1 cellular context compared by ENCODE assay signal in the genomic region with DNA sequence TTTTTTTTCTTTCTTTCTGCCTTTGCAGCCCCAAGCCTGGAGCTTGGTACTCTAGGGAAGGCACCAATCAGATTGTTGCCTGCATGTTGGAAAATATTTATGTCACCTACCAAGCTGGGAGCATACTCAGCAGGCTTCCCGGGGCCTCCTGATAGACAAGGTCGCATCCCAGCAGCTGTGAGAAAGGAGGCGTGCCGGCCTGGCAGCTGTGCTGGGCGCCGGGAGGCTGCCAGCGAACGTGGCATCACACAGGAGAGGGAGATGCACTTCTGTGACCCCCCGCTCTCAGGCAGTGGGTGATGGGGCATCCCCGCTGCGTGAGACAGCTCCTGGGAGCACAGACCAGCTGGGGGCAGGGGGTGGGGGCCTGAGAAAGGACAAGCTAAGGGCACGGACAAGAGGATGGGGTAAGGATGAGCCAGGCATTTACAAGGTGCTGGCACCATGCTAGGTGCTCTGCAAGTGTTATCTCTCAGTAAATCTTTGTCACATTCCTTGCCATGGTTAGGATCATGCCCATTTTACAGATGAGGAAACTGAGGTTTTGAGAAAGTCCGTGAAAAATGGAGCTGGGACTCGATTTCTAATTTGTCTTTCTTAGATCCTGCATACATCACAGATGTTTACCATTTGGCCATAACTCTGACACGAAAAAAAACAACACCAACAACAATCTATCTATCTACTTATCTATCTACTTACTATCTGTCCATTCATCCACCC.
TF ChIP-seq lines count a peak whose summit lies in the region.

No MANE protein-coding gene starts in this region.

TF ChIP-seq in GM23338, 12 proteins besides CTCF, POLR2A, EP300 and RAD21 (continued from another document):
- TF ChIP-seq, protein P1, sequence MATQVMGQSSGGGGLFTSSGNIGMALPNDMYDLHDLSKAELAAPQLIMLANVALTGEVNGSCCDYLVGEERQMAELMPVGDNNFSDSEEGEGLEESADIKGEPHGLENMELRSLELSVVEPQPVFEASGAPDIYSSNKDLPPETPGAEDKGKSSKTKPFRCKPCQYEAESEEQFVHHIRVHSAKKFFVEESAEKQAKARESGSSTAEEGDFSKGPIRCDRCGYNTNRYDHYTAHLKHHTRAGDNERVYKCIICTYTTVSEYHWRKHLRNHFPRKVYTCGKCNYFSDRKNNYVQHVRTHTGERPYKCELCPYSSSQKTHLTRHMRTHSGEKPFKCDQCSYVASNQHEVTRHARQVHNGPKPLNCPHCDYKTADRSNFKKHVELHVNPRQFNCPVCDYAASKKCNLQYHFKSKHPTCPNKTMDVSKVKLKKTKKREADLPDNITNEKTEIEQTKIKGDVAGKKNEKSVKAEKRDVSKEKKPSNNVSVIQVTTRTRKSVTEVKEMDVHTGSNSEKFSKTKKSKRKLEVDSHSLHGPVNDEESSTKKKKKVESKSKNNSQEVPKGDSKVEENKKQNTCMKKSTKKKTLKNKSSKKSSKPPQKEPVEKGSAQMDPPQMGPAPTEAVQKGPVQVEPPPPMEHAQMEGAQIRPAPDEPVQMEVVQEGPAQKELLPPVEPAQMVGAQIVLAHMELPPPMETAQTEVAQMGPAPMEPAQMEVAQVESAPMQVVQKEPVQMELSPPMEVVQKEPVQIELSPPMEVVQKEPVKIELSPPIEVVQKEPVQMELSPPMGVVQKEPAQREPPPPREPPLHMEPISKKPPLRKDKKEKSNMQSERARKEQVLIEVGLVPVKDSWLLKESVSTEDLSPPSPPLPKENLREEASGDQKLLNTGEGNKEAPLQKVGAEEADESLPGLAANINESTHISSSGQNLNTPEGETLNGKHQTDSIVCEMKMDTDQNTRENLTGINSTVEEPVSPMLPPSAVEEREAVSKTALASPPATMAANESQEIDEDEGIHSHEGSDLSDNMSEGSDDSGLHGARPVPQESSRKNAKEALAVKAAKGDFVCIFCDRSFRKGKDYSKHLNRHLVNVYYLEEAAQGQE (IDR thresholded peaks at IDR 0.05; ENCODE audit: unreplicated experiment): no peak
- no peak for TF ChIP-seq CREB1 (CRISPR knock-in tag; IDR thresholded peaks at IDR 0.05; ENCODE audit: low read depth)
- no peak for TF ChIP-seq JUNB (IDR thresholded peaks at IDR 0.05; ENCODE audit: unreplicated experiment)
- TF ChIP-seq NANOG (IDR thresholded peaks at IDR 0.05; ENCODE audit: borderline replicate concordance): no peak
- TF ChIP-seq, protein P2, sequence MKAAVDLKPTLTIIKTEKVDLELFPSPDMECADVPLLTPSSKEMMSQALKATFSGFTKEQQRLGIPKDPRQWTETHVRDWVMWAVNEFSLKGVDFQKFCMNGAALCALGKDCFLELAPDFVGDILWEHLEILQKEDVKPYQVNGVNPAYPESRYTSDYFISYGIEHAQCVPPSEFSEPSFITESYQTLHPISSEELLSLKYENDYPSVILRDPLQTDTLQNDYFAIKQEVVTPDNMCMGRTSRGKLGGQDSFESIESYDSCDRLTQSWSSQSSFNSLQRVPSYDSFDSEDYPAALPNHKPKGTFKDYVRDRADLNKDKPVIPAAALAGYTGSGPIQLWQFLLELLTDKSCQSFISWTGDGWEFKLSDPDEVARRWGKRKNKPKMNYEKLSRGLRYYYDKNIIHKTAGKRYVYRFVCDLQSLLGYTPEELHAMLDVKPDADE (IDR thresholded peaks at IDR 0.05): no peak
- TF ChIP-seq EZH2 (IDR thresholded peaks at IDR 0.05; ENCODE audit: low read depth, unreplicated experiment): no peak
- no peak for TF ChIP-seq STAT1 (IDR thresholded peaks at IDR 0.05; ENCODE audit: unreplicated experiment)
- no peak for TF ChIP-seq POLR2AphosphoS5 (IDR thresholded peaks at IDR 0.05; ENCODE audit: low read depth)
- no peak for TF ChIP-seq ZNF114 (CRISPR knock-in tag; IDR thresholded peaks at IDR 0.05)
- TF ChIP-seq, protein P3, sequence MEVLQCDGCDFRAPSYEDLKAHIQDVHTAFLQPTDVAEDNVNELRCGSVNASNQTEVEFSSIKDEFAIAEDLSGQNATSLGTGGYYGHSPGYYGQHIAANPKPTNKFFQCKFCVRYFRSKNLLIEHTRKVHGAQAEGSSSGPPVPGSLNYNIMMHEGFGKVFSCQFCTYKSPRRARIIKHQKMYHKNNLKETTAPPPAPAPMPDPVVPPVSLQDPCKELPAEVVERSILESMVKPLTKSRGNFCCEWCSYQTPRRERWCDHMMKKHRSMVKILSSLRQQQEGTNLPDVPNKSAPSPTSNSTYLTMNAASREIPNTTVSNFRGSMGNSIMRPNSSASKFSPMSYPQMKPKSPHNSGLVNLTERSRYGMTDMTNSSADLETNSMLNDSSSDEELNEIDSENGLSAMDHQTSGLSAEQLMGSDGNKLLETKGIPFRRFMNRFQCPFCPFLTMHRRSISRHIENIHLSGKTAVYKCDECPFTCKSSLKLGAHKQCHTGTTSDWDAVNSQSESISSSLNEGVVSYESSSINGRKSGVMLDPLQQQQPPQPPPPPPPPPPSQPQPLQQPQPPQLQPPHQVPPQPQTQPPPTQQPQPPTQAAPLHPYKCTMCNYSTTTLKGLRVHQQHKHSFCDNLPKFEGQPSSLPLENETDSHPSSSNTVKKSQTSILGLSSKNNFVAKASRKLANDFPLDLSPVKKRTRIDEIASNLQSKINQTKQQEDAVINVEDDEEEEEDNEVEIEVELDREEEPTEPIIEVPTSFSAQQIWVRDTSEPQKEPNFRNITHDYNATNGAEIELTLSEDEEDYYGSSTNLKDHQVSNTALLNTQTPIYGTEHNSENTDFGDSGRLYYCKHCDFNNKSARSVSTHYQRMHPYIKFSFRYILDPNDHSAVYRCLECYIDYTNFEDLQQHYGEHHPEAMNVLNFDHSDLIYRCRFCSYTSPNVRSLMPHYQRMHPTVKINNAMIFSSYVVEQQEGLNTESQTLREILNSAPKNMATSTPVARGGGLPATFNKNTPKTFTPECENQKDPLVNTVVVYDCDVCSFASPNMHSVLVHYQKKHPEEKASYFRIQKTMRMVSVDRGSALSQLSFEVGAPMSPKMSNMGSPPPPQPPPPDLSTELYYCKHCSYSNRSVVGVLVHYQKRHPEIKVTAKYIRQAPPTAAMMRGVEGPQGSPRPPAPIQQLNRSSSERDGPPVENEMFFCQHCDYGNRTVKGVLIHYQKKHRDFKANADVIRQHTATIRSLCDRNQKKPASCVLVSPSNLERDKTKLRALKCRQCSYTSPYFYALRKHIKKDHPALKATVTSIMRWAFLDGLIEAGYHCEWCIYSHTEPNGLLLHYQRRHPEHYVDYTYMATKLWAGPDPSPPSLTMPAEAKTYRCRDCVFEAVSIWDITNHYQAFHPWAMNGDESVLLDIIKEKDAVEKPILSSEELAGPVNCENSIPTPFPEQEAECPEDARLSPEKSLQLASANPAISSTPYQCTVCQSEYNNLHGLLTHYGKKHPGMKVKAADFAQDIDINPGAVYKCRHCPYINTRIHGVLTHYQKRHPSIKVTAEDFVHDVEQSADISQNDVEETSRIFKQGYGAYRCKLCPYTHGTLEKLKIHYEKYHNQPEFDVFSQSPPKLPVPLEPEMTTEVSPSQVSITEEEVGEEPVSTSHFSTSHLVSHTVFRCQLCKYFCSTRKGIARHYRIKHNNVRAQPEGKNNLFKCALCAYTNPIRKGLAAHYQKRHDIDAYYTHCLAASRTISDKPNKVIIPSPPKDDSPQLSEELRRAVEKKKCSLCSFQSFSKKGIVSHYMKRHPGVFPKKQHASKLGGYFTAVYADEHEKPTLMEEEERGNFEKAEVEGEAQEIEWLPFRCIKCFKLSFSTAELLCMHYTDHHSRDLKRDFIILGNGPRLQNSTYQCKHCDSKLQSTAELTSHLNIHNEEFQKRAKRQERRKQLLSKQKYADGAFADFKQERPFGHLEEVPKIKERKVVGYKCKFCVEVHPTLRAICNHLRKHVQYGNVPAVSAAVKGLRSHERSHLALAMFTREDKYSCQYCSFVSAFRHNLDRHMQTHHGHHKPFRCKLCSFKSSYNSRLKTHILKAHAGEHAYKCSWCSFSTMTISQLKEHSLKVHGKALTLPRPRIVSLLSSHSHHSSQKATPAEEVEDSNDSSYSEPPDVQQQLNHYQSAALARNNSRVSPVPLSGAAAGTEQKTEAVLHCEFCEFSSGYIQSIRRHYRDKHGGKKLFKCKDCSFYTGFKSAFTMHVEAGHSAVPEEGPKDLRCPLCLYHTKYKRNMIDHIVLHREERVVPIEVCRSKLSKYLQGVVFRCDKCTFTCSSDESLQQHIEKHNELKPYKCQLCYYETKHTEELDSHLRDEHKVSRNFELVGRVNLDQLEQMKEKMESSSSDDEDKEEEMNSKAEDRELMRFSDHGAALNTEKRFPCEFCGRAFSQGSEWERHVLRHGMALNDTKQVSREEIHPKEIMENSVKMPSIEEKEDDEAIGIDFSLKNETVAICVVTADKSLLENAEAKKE (CRISPR knock-in tag; IDR thresholded peaks at IDR 0.05): no peak
- TF ChIP-seq ZNF331 (CRISPR knock-in tag; IDR thresholded peaks at IDR 0.05; ENCODE audit: low read depth): no peak
TF ChIP-seq in GM23338: peak in this region for 0.
